ENCODE assay signal across 1 cellular context in the genomic region with DNA sequence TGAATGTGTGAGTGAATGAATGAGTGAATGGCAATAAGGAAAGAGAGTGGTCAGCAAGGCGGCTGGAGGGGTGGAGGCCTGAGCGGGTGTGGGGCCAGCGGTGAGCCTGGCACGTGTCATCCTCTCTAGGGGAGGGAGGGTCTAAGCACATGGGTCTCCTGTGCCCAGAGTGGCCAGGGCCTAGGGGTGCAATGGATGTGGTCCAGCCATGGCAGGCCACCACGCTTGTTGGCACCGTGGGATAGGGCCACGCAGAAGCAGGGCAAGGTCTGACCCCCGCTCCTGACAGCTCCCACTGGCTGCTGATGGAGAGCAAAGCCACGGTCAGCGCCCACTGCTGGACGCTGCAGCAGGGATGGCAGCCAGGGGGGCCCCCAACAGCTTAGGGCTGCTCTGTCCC.
TF ChIP-seq lines count a peak whose summit lies in the region.

No MANE protein-coding gene starts in this region.

TF ChIP-seq in H1, 55 proteins besides CTCF, POLR2A, EP300 and RAD21:
- no peak for TF ChIP-seq EGR1 (IDR thresholded peaks at IDR 0.05; ENCODE audit: borderline replicate concordance, low read depth, low read length)
- no peak for TF ChIP-seq ASH2L (IDR thresholded peaks at IDR 0.05; ENCODE audit: low read length)
- TF ChIP-seq SIX5 (IDR thresholded peaks at IDR 0.05; ENCODE audit: low read depth, low read length): no peak
- TF ChIP-seq KDM1A (IDR thresholded peaks at IDR 0.05; ENCODE audit: borderline replicate concordance, low read length): no peak
- no peak for TF ChIP-seq TAF1 (IDR thresholded peaks at IDR 0.05; ENCODE audit: low read depth, low read length)
- TF ChIP-seq, protein P1, sequence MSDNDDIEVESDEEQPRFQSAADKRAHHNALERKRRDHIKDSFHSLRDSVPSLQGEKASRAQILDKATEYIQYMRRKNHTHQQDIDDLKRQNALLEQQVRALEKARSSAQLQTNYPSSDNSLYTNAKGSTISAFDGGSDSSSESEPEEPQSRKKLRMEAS (IDR thresholded peaks at IDR 0.05): no peak
- no peak for TF ChIP-seq SP4 (IDR thresholded peaks at IDR 0.05; ENCODE audit: low read length)
- no peak for TF ChIP-seq PHF8 (conservative IDR thresholded peaks at IDR 0.05; ENCODE audit: low read depth, low read length)
- no peak for TF ChIP-seq TBP (IDR thresholded peaks at IDR 0.05; ENCODE audit: low read depth, low read length)
- TF ChIP-seq NRF1 (IDR thresholded peaks at IDR 0.05; ENCODE audit: low read depth, low read length): no peak
- TF ChIP-seq CEBPB (IDR thresholded peaks at IDR 0.05; ENCODE audit: low read depth, low read length): no peak
- no peak for TF ChIP-seq CREB1 (IDR thresholded peaks at IDR 0.05)
- TF ChIP-seq JUN (IDR thresholded peaks at IDR 0.05; ENCODE audit: low read depth, low read length): no peak
- no peak for TF ChIP-seq FOSL1 (IDR thresholded peaks at IDR 0.05; ENCODE audit: insufficient read depth, low read depth, low read length)
- TF ChIP-seq ZNF274 (IDR thresholded peaks at IDR 0.05; ENCODE audit: borderline replicate concordance, extremely low read depth, low read length): no peak
- no peak for TF ChIP-seq TCF12 (IDR thresholded peaks at IDR 0.05; ENCODE audit: low read depth, low read length)
- no peak for TF ChIP-seq CHD7 (IDR thresholded peaks at IDR 0.05; ENCODE audit: insufficient replicate concordance, low read length)
- no peak for TF ChIP-seq BRCA1 (IDR thresholded peaks at IDR 0.05; ENCODE audit: low read depth, low read length)
